Comparison of ENCODE assay signal across 9 cellular contexts in the genomic region with DNA sequence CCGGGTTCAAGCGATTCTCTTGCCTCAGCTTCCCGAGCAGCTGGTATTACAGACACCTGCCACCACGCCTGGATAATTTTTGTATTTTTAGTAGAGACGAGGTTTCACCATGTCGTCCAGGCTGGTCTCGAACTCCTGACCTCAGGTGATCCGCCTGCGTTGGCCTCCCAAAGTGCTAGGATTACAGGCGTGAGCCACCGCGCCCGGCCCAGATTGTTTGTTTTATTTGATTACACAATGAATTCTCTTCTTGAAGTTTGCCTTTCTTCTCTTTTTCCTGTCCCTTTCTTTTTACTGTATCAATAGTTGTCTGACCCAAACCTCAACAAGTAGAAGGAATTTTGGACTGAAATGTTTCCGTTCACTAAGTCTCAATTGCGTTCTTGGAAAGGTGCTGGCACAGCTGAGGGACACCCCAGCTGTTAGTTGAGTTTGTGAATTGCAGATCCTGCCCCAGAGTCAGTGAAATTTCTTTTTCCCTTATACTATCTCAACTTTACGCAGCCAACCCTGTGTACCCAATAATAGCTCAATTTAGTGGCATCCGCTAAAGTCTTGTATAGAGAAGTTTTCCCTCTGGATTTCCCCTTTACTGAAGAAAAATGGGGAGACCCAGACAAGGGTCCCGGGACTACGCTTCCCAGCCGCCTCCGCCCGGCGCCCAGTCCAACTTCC. TPM values are rescaled to one million over a fixed set of nuclear protein-coding genes. Genes with fewer than 3 reads are reported as not detected.
DNase-seq lines count a peak whose midpoint lies in the region; ATAC-seq, FAIRE-seq and TF ChIP-seq lines count a peak whose summit lies in the region.
"Had no signal": no experiment of that assay in that cellular context is flagged by ENCODE, and none has a peak within 500 bp of the region (broad histone marks: within the 10 kb centered on the region; RNA-seq: fewer than 3 reads in every experiment).

No MANE protein-coding gene starts in this region.

- H3K36me3 Mint-ChIP-seq in stimulated activated naive CD8-positive, alpha-beta T cell treated with anti-CD3 and anti-CD28 coated beads, Interleukin-15, Interleukin-2, amounts not matched to agents 100 ng/mL and 50 ng/mL, for 24 hours (ENCODE audit: low read depth) = no peaks in the 10 kb centered on the region
- H3K36me3 Mint-ChIP-seq in astrocyte (ENCODE audit: low read depth, unreplicated experiment) (no peaks in the 10 kb centered on the region), mesothelial cell of epicardium (no peaks in the 10 kb centered on the region)

- no peak overlapping the region for H3K27ac ChIP-seq in astrocyte (ENCODE audit: low read depth, low read length)

- peak overlapping the region; percentile 50 for H3K4me3 ChIP-seq in astrocyte (ENCODE audit: insufficient read depth, low read depth, low read length)

- peaks cover 17% of the 10 kb centered on the region for H3K79me2 ChIP-seq in astrocyte (ENCODE audit: insufficient read depth, low read length)

- H3K27ac Mint-ChIP-seq in stimulated activated naive CD8-positive, alpha-beta T cell treated with anti-CD3 and anti-CD28 coated beads, Interleukin-15, Interleukin-2, amounts not matched to agents 100 ng/mL and 50 ng/mL, for 24 hours = no peak overlapping the region
- no peak overlapping the region for H3K27ac Mint-ChIP-seq in astrocyte (ENCODE audit: unreplicated experiment)
- peak overlapping the region; percentile 68 for H3K27ac Mint-ChIP-seq in mesothelial cell of epicardium

- H3K9me3 Mint-ChIP-seq in stimulated activated naive CD8-positive, alpha-beta T cell treated with anti-CD3 and anti-CD28 coated beads, Interleukin-15, Interleukin-2, amounts not matched to agents 100 ng/mL and 50 ng/mL, for 24 hours = no peaks in the 10 kb centered on the region
- H3K9me3 Mint-ChIP-seq in astrocyte (ENCODE audit: unreplicated experiment) (no peaks in the 10 kb centered on the region), mesothelial cell of epicardium (peaks cover 15% of the 10 kb centered on the region)

- H3K4me2 ChIP-seq in astrocyte (ENCODE audit: low read length) = peak overlapping the region; percentile 82

- peaks cover 5% of the 10 kb centered on the region for H3K4me1 ChIP-seq in astrocyte (ENCODE audit: insufficient read depth, low read length)

- peaks cover 36% of the 10 kb centered on the region for H3K4me1 Mint-ChIP-seq in stimulated activated naive CD8-positive, alpha-beta T cell treated with anti-CD3 and anti-CD28 coated beads, Interleukin-15, Interleukin-2, amounts not matched to agents 100 ng/mL and 50 ng/mL, for 24 hours (ENCODE audit: low read depth)
- H3K4me1 Mint-ChIP-seq in astrocyte (ENCODE audit: low read depth, unreplicated experiment) = peaks cover 7% of the 10 kb centered on the region
- H3K4me1 Mint-ChIP-seq in mesothelial cell of epicardium = peaks cover 33% of the 10 kb centered on the region

- H3K27me3 Mint-ChIP-seq in stimulated activated naive CD8-positive, alpha-beta T cell treated with anti-CD3 and anti-CD28 coated beads, Interleukin-15, Interleukin-2, amounts not matched to agents 100 ng/mL and 50 ng/mL, for 24 hours = no peaks in the 10 kb centered on the region
- H3K27me3 Mint-ChIP-seq in astrocyte (ENCODE audit: low read depth, unreplicated experiment) (no peaks in the 10 kb centered on the region), mesothelial cell of epicardium (ENCODE audit: low read depth) (no peaks in the 10 kb centered on the region)

- H4K20me1 ChIP-seq in astrocyte (ENCODE audit: insufficient read depth, low read length) = no peaks in the 10 kb centered on the region

- ATAC-seq in stimulated activated naive CD8-positive, alpha-beta T cell treated with anti-CD3 and anti-CD28 coated beads, Interleukin-15, Interleukin-2, amounts not matched to agents 100 U/mL and 50 U/mL, for 24 hours = no peak
- ATAC-seq in GM18498 (IDR thresholded peaks at IDR 0.05; ENCODE audit: unreplicated experiment) (no peak), GM21529 (IDR thresholded peaks at IDR 0.05; ENCODE audit: unreplicated experiment) (no peak)

- no peaks in the 10 kb centered on the region for H3K27me3 ChIP-seq in astrocyte (ENCODE audit: insufficient read depth, low read length)

- no peak for DNase-seq in stimulated activated naive CD8-positive, alpha-beta T cell treated with anti-CD3 and anti-CD28 coated beads, Interleukin-15, Interleukin-2, amounts not matched to agents 100 U/mL and 50 U/mL, for 24 hours
- DNase-seq in astrocyte (ENCODE audit: low read depth) = no peak
- no peak for DNase-seq in mesothelial cell of epicardium (ENCODE audit: low spot score in 2 of 2, unreplicated experiment in 2 of 2)
- DNase-seq in activated gamma-delta T cell treated with Interleukin-2 at 50 U/mL for 16 hours = no peak
- no peak for DNase-seq in SHP77 treated with DMSO at 0.1 percent for 48 hours (lab: John Stamatoyannopoulos, UW)

- H3K9me3 ChIP-seq in astrocyte (ENCODE audit: insufficient read depth, low read depth, low read length) = no peaks in the 10 kb centered on the region

- peak overlapping the region; percentile 73 for H2AFZ ChIP-seq in astrocyte (ENCODE audit: low read depth, low read length)

- FAIRE-seq in astrocyte (lab: Jason Lieb, UNC) = peak; percentile 69

- no peaks in the 10 kb centered on the region for H3K36me3 ChIP-seq in astrocyte (ENCODE audit: insufficient read depth, low read length)
- H3K36me3 ChIP-seq: WERI-Rb-1 had no signal

- H3K9ac ChIP-seq in astrocyte (ENCODE audit: low read length) = no peak overlapping the region

- H3K4me3 Mint-ChIP-seq in stimulated activated naive CD8-positive, alpha-beta T cell treated with anti-CD3 and anti-CD28 coated beads, Interleukin-15, Interleukin-2, amounts not matched to agents 100 ng/mL and 50 ng/mL, for 24 hours = peak overlapping the region; percentile 63
- H3K4me3 Mint-ChIP-seq in astrocyte (ENCODE audit: unreplicated experiment) (peak overlapping the region; percentile 62), mesothelial cell of epicardium (peak overlapping the region; percentile 68)

- TF ChIP-seq CTCF in astrocyte (IDR thresholded peaks at IDR 0.05; ENCODE audit: insufficient read depth, low read depth, low read length) = no peak
- TF ChIP-seq CTCF in mesothelial cell of epicardium (IDR thresholded peaks at IDR 0.05; ENCODE audit: unreplicated experiment) = no peak

RNA-seq across cellular contexts. Expression of a gene that starts 0.6 kb away (rescaled TPM):
- total RNA-seq in astrocyte (10.7 and 11.0 TPM in 2 replicates), mesothelial cell of epicardium (8.9 to 10.9 TPM (median 9.2 TPM) in 3 replicates)
